ENCODE assay signal across 8 cellular contexts in genomic region chr17:78993241-78993956, GRCh38. TPM values are rescaled to one million over a fixed set of nuclear protein-coding genes. Genes with fewer than 3 reads are reported as not detected.
A peak's percentile ranks its signal among the peaks of the same experiment; 100 is the strongest.
DNase-seq lines count a peak whose midpoint lies in the region; ATAC-seq and TF ChIP-seq lines count a peak whose summit lies in the region.

No MANE protein-coding gene starts in this region.

- no peaks in the 10 kb centered on the region for H3K79me2 ChIP-seq in GM23338 (replicated peaks; ENCODE audit: insufficient read depth)

- H3K27ac Mint-ChIP-seq in GM23338 = no peak overlapping the region

- ATAC-seq in GM23338 = peak; percentile 96
- ATAC-seq in HG03025 (IDR thresholded peaks at IDR 0.05; ENCODE audit: low FRiP score, unreplicated experiment) = no peak
- no peak for ATAC-seq in HG03354 (IDR thresholded peaks at IDR 0.05; ENCODE audit: poor library complexity, severe bottlenecking, unreplicated experiment)

- H3K4me3 Mint-ChIP-seq in GM23338 = no peak overlapping the region; the same call in 2 of the 3 replicates

- peak; percentile 82 for DNase-seq in AG08396 (ENCODE audit: low spot score)
- peak; percentile 90 for DNase-seq in GM23338 (ENCODE audit: low spot score)
- peak; percentile 53 for DNase-seq in T-helper 9 cell
- peak in 1 of 2 donors; percentile 65 for DNase-seq in breast epithelium (ENCODE audit: low spot score in 2 of 2)
- DNase-seq in kidney tubule cell (ENCODE audit: low spot score) = peak; percentile 36
- peak in 2 of 3 experiments; percentile 22 to 47 for DNase-seq in stimulated activated CD4-positive, alpha-beta T cell treated with anti-CD3 and anti-CD28 coated beads, TNF-alpha, amount 100 ng/mL, for 24 hours (ENCODE audit: low read depth in 3 of 3)

- H3K36me3 ChIP-seq in GM23338 (ENCODE audit: insufficient read depth) = 0 out of 2 replicates have a peak, but pooled peaks cover 3% of the 10 kb centered on the region
- no peaks in the 10 kb centered on the region for H3K36me3 ChIP-seq in breast epithelium

- no peaks in the 10 kb centered on the region for H3K9me2 ChIP-seq in GM23338 (ENCODE audit: insufficient read depth)

- intact Hi-C loops in breast epithelium (cut with DNase I; ENCODE audit: low total_unique reads) = no loop called here

- H3K4me3 ChIP-seq in GM23338 = no peak overlapping the region
- H3K4me3 ChIP-seq in breast epithelium = no peak overlapping the region

- H3K4me2 ChIP-seq in GM23338 = no peak overlapping the region

- peaks cover 41% of the 10 kb centered on the region for H3K36me3 Mint-ChIP-seq in GM23338 (ENCODE audit: low read depth)

- no peaks in the 10 kb centered on the region for H3K9me3 ChIP-seq in breast epithelium

- no peaks in the 10 kb centered on the region for H3K4me1 Mint-ChIP-seq in GM23338

- no peak overlapping the region for H2AFZ ChIP-seq in GM23338

- H3K27ac ChIP-seq in GM23338 (ENCODE audit: low read depth) = no peak overlapping the region
- no peak overlapping the region for H3K27ac ChIP-seq in breast epithelium

- H3F3A ChIP-seq in GM23338 (replicated peaks; ENCODE audit: low read depth) = no peaks in the 10 kb centered on the region

- H3K9me3 Mint-ChIP-seq in GM23338 = no peaks in the 10 kb centered on the region

- no peak for TF ChIP-seq POLR2A in breast epithelium (IDR thresholded peaks at IDR 0.05)

- H3K4me1 ChIP-seq in GM23338 (ENCODE audit: insufficient read depth) (no peaks in the 10 kb centered on the region), breast epithelium (peaks cover 0 to 21% of the 10 kb centered on the region in 2 donors)

- peaks cover 17% of the 10 kb centered on the region for H3K27me3 Mint-ChIP-seq in GM23338 (ENCODE audit: insufficient read depth, low read depth, poor library complexity)

- peaks cover 3% of the 10 kb centered on the region; the same call in 1 of the 2 replicates for H4K20me1 ChIP-seq in GM23338 (replicated peaks; ENCODE audit: insufficient read depth)

- TF ChIP-seq CTCF in GM23338 (conservative IDR thresholded peaks at IDR 0.05; ENCODE audit: low read depth in 2 of 2) (peak; percentile 84 to 85), breast epithelium (IDR thresholded peaks at IDR 0.05) (peak; percentile 65 to 76 (median 73))

- H3K27me3 ChIP-seq in GM23338 (ENCODE audit: insufficient read depth) (no peaks in the 10 kb centered on the region), breast epithelium (no peaks in the 10 kb centered on the region)

TF ChIP-seq in GM23338, 12 proteins besides CTCF, POLR2A, EP300 and RAD21:
- no peak for TF ChIP-seq EZH2 (IDR thresholded peaks at IDR 0.05; ENCODE audit: low read depth, unreplicated experiment)
- TF ChIP-seq ETS1 (IDR thresholded peaks at IDR 0.05) = no peak

RNA-seq across cellular contexts. Expression of gene LGALS3BP, which starts 13.7 kb away (rescaled TPM):
- total RNA-seq in GM23338 (2014; rRNA removed; shearing (Covaris generic)) = 36.5 and 45.7 TPM in 2 replicates
- polyA plus RNA-seq in GM23338 (2016; fragmentation: Nextera tagmentation; extraction: Ambion mirVana) = 15.1 and 15.5 TPM in 2 replicates
- 100 to 1,000 TPM; 192 to 532 (median 206) TPM for total RNA-seq in breast epithelium

RNA-seq across cellular contexts. Expression of gene CANT1, which starts 16.2 kb away (rescaled TPM):
- total RNA-seq in GM23338 (2014; rRNA removed; shearing (Covaris generic)) = 22.4 and 38.8 TPM in 2 replicates
- 5.9 and 8.0 TPM in 2 replicates for polyA plus RNA-seq in GM23338 (2016; fragmentation: Nextera tagmentation; extraction: Ambion mirVana)
- 10 to 100 TPM; 26.1 to 48.1 (median 41.0) TPM for total RNA-seq in breast epithelium

RNA-seq across cellular contexts. Expression of gene C1QTNF1, which starts 30.6 kb away (rescaled TPM):
- 1.9 and 5.2 TPM in 2 replicates for total RNA-seq in GM23338 (2014; rRNA removed; shearing (Covaris generic))
- polyA plus RNA-seq in GM23338 (2016; fragmentation: Nextera tagmentation; extraction: Ambion mirVana) = 1.1 and 1.5 TPM in 2 replicates
- total RNA-seq in breast epithelium = 100 to 1,000 TPM in 1 of 3 donors, 10 to 100 TPM in 2; 54.0 to 326 (median 61.9) TPM
